1 cellular context compared by ENCODE assay signal in genomic region chr5:155040984-155041383, GRCh38.
TF ChIP-seq lines count a peak whose summit lies in the region.

No MANE protein-coding gene starts in this region.

TF ChIP-seq in endothelial cell of umbilical vein, 7 proteins besides CTCF, POLR2A, EP300 and RAD21:
- TF ChIP-seq FOS (IDR thresholded peaks at IDR 0.05; ENCODE audit: borderline replicate concordance, insufficient read depth, low read length) (peak; percentile 61), JUN (IDR thresholded peaks at IDR 0.05; ENCODE audit: borderline replicate concordance, insufficient read depth, insufficient read length, low read depth) (peak; percentile 37), MYC (IDR thresholded peaks at IDR 0.05; ENCODE audit: low read depth, low read length) (no peak)
